Comparison of ENCODE assay signal across 8 cellular contexts in the genomic region with DNA sequence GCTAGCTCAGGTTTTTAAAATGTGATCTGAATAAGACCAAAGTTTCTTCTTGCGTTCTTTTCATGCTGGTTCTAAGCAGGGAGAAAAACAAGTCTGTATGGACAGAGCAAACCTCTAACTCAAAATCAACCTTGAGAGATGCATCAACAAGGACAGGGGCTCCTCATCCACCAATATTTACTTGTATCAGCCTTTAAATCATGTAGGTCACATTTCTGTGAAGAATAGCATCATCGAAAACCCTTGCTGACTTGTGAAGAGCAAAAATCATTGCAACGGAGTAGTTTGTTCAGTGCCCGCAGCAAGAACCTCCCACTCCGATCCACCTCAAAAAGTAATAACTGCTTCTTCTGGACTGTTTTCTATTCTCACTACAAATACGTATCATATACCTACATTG. TPM values are rescaled to one million over a fixed set of nuclear protein-coding genes. Genes with fewer than 3 reads are reported as not detected.
DNase-seq lines count a peak whose midpoint lies in the region; ATAC-seq and TF ChIP-seq lines count a peak whose summit lies in the region.

No MANE protein-coding gene starts in this region.

- no peak for TF ChIP-seq CTCF in smooth muscle cell (IDR thresholded peaks at IDR 0.05; ENCODE audit: borderline replicate concordance, insufficient read depth, poor library complexity, severe bottlenecking)

- H3K4me3 ChIP-seq in GM23248 (peak overlapping the region; percentile 90), iPS-20b (ENCODE audit: low read length) (peak overlapping the region; percentile 98), smooth muscle cell (peak overlapping the region; percentile 65)

- peak; percentile 55 for DNase-seq in GM23248
- no peak for DNase-seq in activated T-helper 1 cell treated with anti-CD3 and anti-CD28 coated beads, Interleukin-12 subunit alpha, Interleukin-12 subunit beta, Interleukin-2, Interleukin-4 antibody, amounts not matched to agents 30 ng/mL and 10 ng/mL and 1 ng/mL, durations not matched to agents 14 hours and 24 hours and 36 hours (ENCODE audit: low spot score)
- no peak for DNase-seq in smooth muscle cell (lab: John Stamatoyannopoulos, UW; ENCODE audit: unreplicated experiment)
- no peak for DNase-seq in posterior vena cava (ENCODE audit: low spot score)
- DNase-seq in stimulated activated CD8-positive, alpha-beta memory T cell treated with anti-CD3 and anti-CD28 coated beads, Interleukin-4, amount 100 ng/mL, for 48 hours: no peak
- no peak for DNase-seq in NCI-H345 treated with DMSO at 0.1 percent for 48 hours (lab: John Stamatoyannopoulos, UW; ENCODE audit: unreplicated experiment)

- H3K27ac ChIP-seq in GM23248: peak overlapping the region; percentile 94
- H3K27ac ChIP-seq in iPS-20b (ENCODE audit: low read length): no peak overlapping the region
- H3K27ac ChIP-seq in smooth muscle cell (ENCODE audit: low read depth): peak overlapping the region; percentile 81

- intact Hi-C loops in activated T-helper 1 cell treated with anti-CD3 and anti-CD28 coated beads, Interleukin-12 subunit alpha, Interleukin-12 subunit beta, Interleukin-2, Interleukin-4 antibody, amounts not matched to agents 30 ng/mL and 10 ng/mL and 1 ng/mL, durations not matched to agents 14 hours and 24 hours and 36 hours (cut with micrococcal nuclease): loop anchor here (10.0 kb wide), 1 partner anchor 638 kb away; no protein-coding TSS in a partner anchor
- intact Hi-C loops in posterior vena cava (cut with DNase I): no loop called here

- H3K9me3 ChIP-seq in GM23248 (ENCODE audit: low read depth) (no peaks in the 10 kb centered on the region), iPS-20b (ENCODE audit: insufficient read depth, low read depth, low read length) (no peaks in the 10 kb centered on the region), smooth muscle cell (replicated peaks; ENCODE audit: low read depth) (no peaks in the 10 kb centered on the region)

- H3K36me3 ChIP-seq in GM23248 (ENCODE audit: low read depth) (0 out of 2 replicates have a peak, but pooled peaks cover 5% of the 10 kb centered on the region), iPS-20b (ENCODE audit: insufficient read depth, low read depth, low read length) (no peaks in the 10 kb centered on the region), smooth muscle cell (ENCODE audit: low read depth) (no peaks in the 10 kb centered on the region)

- H3K27ac Mint-ChIP-seq in activated T-helper 1 cell treated with anti-CD3 and anti-CD28 coated beads, Interleukin-12 subunit alpha, Interleukin-12 subunit beta, Interleukin-2, Interleukin-4 antibody, amounts not matched to agents 30 ng/mL and 10 ng/mL and 1 ng/mL, durations not matched to agents 14 hours and 24 hours and 36 hours: no peak overlapping the region

- peaks cover 58% of the 10 kb centered on the region for H3K79me2 ChIP-seq in GM23248 (ENCODE audit: insufficient read depth)
- peaks cover 14% of the 10 kb centered on the region for H3K79me2 ChIP-seq in smooth muscle cell (ENCODE audit: low read depth)

- H3K36me3 Mint-ChIP-seq in activated T-helper 1 cell treated with anti-CD3 and anti-CD28 coated beads, Interleukin-12 subunit alpha, Interleukin-12 subunit beta, Interleukin-2, Interleukin-4 antibody, amounts not matched to agents 30 ng/mL and 10 ng/mL and 1 ng/mL, durations not matched to agents 14 hours and 24 hours and 36 hours (ENCODE audit: low read depth): no peaks in the 10 kb centered on the region

- no peaks in the 10 kb centered on the region; the same call in 1 of the 2 replicates for H3K9me2 ChIP-seq in GM23248 (ENCODE audit: insufficient read depth)

- peaks cover 13% of the 10 kb centered on the region for H3F3A ChIP-seq in GM23248 (ENCODE audit: insufficient read depth)
- H3F3A ChIP-seq in smooth muscle cell (ENCODE audit: low read depth): no peaks in the 10 kb centered on the region

- ATAC-seq in GM18870 (IDR thresholded peaks at IDR 0.05; ENCODE audit: unreplicated experiment): no peak

- peaks cover 27% of the 10 kb centered on the region for H3K4me1 Mint-ChIP-seq in activated T-helper 1 cell treated with anti-CD3 and anti-CD28 coated beads, Interleukin-12 subunit alpha, Interleukin-12 subunit beta, Interleukin-2, Interleukin-4 antibody, amounts not matched to agents 30 ng/mL and 10 ng/mL and 1 ng/mL, durations not matched to agents 14 hours and 24 hours and 36 hours (ENCODE audit: low read depth)

- in situ Hi-C loops in GM23248 (cut with MboI): no loop called here

- H3K4me2 ChIP-seq in GM23248 (ENCODE audit: unreplicated experiment) (peak overlapping the region; percentile 92), smooth muscle cell (peak overlapping the region; percentile 90)

- H3K27me3 Mint-ChIP-seq in activated T-helper 1 cell treated with anti-CD3 and anti-CD28 coated beads, Interleukin-12 subunit alpha, Interleukin-12 subunit beta, Interleukin-2, Interleukin-4 antibody, amounts not matched to agents 30 ng/mL and 10 ng/mL and 1 ng/mL, durations not matched to agents 14 hours and 24 hours and 36 hours (ENCODE audit: insufficient read depth): peaks cover 8% of the 10 kb centered on the region

- H2AFZ ChIP-seq in GM23248 (peak overlapping the region; percentile 85), smooth muscle cell (ENCODE audit: low read depth) (peak overlapping the region; percentile 84)

- peak overlapping the region; percentile 92 for H3K4me3 Mint-ChIP-seq in activated T-helper 1 cell treated with anti-CD3 and anti-CD28 coated beads, Interleukin-12 subunit alpha, Interleukin-12 subunit beta, Interleukin-2, Interleukin-4 antibody, amounts not matched to agents 30 ng/mL and 10 ng/mL and 1 ng/mL, durations not matched to agents 14 hours and 24 hours and 36 hours

- no peaks in the 10 kb centered on the region for H3K9me3 Mint-ChIP-seq in activated T-helper 1 cell treated with anti-CD3 and anti-CD28 coated beads, Interleukin-12 subunit alpha, Interleukin-12 subunit beta, Interleukin-2, Interleukin-4 antibody, amounts not matched to agents 30 ng/mL and 10 ng/mL and 1 ng/mL, durations not matched to agents 14 hours and 24 hours and 36 hours

- H3K27me3 ChIP-seq in GM23248 (replicated peaks; ENCODE audit: insufficient read depth) (no peaks in the 10 kb centered on the region), iPS-20b (ENCODE audit: insufficient read depth, low read length) (peaks cover 10% of the 10 kb centered on the region), smooth muscle cell (ENCODE audit: low read depth) (no peaks in the 10 kb centered on the region)

- 2 to 5% methylated on average over 6 of the region's 6 CpGs for WGBS in GM23248 (ENCODE audit: low coverage in 1 of 2, low lambda C conversion rate in 2 of 2, missing lambda C conversion rate in 2 of 2), 2 experiments
- 70% methylated on average over 6 of the region's 6 CpGs for WGBS in smooth muscle cell (ENCODE audit: low lambda C conversion rate)

- H4K20me1 ChIP-seq in GM23248 (ENCODE audit: insufficient read depth) (no peaks in the 10 kb centered on the region), smooth muscle cell (ENCODE audit: low read depth) (no peaks in the 10 kb centered on the region)

- peaks cover 54% of the 10 kb centered on the region for H3K4me1 ChIP-seq in GM23248 (ENCODE audit: insufficient read depth)
- H3K4me1 ChIP-seq in iPS-20b (ENCODE audit: insufficient read depth, low read length): no peaks in the 10 kb centered on the region
- H3K4me1 ChIP-seq in smooth muscle cell (ENCODE audit: low read depth): no peaks in the 10 kb centered on the region

- peak overlapping the region; percentile 91 for H3K9ac ChIP-seq in GM23248
- no peak overlapping the region; the same call in 1 of the 2 replicates for H3K9ac ChIP-seq in iPS-20b (ENCODE audit: low read depth, low read length)
- H3K9ac ChIP-seq in smooth muscle cell (ENCODE audit: low read depth): peak overlapping the region; percentile 84

RNA-seq across cellular contexts. Expression of gene ATP10D, which starts 1.2 kb away (rescaled TPM):
- 41.9 and 45.4 TPM in 2 replicates for total RNA-seq in GM23248 (2014; rRNA removed; shearing (Covaris generic))
- polyA plus RNA-seq in GM23248 (2016; fragmentation: Nextera tagmentation; extraction: Ambion mirVana) (30.7 and 34.9 TPM in 2 replicates), smooth muscle cell (8.6 and 9.2 TPM in 2 replicates)
- 1.6 and 1.9 TPM in 2 replicates for total RNA-seq in activated T-helper 1 cell treated with anti-CD3 and anti-CD28 coated beads, Interleukin-12 subunit alpha, Interleukin-12 subunit beta, Interleukin-2, Interleukin-4 antibody, amounts not matched to agents 30 ng/mL and 10 ng/mL and 1 ng/mL, durations not matched to agents 14 hours and 24 hours and 36 hours
- total RNA-seq in smooth muscle cell (28.4 and 29.6 TPM in 2 replicates), posterior vena cava (10 to 100 TPM; 25.3 to 26.3 TPM)

RNA-seq across cellular contexts. Expression of gene COMMD8, which starts 22.8 kb away (rescaled TPM):
- 41.7 and 58.0 TPM in 2 replicates for total RNA-seq in GM23248 (2014; rRNA removed; shearing (Covaris generic))
- 71.7 and 74.9 TPM in 2 replicates for polyA plus RNA-seq in GM23248 (2016; fragmentation: Nextera tagmentation; extraction: Ambion mirVana)
- total RNA-seq in activated T-helper 1 cell treated with anti-CD3 and anti-CD28 coated beads, Interleukin-12 subunit alpha, Interleukin-12 subunit beta, Interleukin-2, Interleukin-4 antibody, amounts not matched to agents 30 ng/mL and 10 ng/mL and 1 ng/mL, durations not matched to agents 14 hours and 24 hours and 36 hours: 15.8 and 15.9 TPM in 2 replicates
- 35.5 and 51.9 TPM in 2 replicates for total RNA-seq in smooth muscle cell
- polyA plus RNA-seq in smooth muscle cell: 29.0 and 38.5 TPM in 2 replicates
- total RNA-seq in posterior vena cava: 10 to 100 TPM; 16.7 to 19.1 TPM
